15 cellular contexts compared by ENCODE assay signal in the genomic region with DNA sequence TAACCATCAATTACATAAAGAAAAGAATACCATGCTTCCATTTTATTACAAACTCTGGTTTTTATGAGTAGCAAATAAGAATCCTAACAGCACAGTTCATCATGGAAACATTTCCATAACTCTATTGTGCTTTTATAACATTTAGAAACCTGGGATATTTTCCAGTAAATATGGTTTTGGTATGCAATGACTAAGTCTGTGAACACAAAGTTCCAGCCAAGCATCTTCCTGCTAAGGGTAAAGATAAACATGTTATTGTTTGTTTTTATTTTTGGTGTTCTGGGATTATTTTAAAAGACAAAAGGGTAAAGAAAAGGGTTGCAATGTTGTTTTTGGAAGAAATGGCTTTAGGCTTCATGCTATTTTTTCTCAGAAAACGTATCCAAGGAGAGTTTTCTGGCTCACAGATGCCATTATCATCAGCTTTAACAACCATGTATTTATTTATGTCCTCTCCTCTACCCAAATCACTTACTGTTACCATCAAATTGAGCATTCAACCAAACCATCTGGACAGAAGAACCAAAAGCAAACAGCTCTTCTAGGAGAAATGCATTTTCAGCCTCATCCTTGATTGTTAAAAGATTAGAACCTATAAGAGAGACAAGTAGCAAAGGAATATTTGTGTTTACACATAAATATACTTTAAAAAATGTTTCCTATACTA. TPM values are rescaled to one million over a fixed set of nuclear protein-coding genes. Genes with fewer than 3 reads are reported as not detected.
A peak's percentile ranks its signal among the peaks of the same experiment; 100 is the strongest.
DNase-seq lines count a peak whose midpoint lies in the region; ATAC-seq, FAIRE-seq and TF ChIP-seq lines count a peak whose summit lies in the region.
"Had no signal": no experiment of that assay in that cellular context is flagged by ENCODE, and none has a peak within 500 bp of the region (broad histone marks: within the 10 kb centered on the region; RNA-seq: fewer than 3 reads in every experiment).

No MANE protein-coding gene starts in this region.

- no peak for TF ChIP-seq RAD21 in A549 (conservative IDR thresholded peaks at IDR 0.05 in 1 of 2, IDR thresholded peaks at IDR 0.05 in 1 of 2)

- no peak for TF ChIP-seq CTCF in A549 (IDR thresholded peaks at IDR 0.05)
- TF ChIP-seq CTCF in LNCaP clone FGC (IDR thresholded peaks at IDR 0.05; ENCODE audit: control insufficient read depth, extremely low read depth, insufficient read depth) = no peak
- TF ChIP-seq CTCF in astrocyte of the spinal cord (IDR thresholded peaks at IDR 0.05; ENCODE audit: low read depth, low read length) = no peak
- no peak for TF ChIP-seq CTCF in right atrium auricular region (IDR thresholded peaks at IDR 0.05)

- no peaks in the 10 kb centered on the region for H3K36me3 ChIP-seq in right atrium auricular region
- H3K36me3 ChIP-seq: gastroesophageal sphincter had no signal

- H3K4me1 ChIP-seq in A549 (peaks cover 23% of the 10 kb centered on the region), right atrium auricular region (peaks cover 0 to 9% of the 10 kb centered on the region in 2 donors)
- H3K4me1 ChIP-seq: gastroesophageal sphincter had no signal

- H3K4me3 Mint-ChIP-seq in activated naive CD8-positive, alpha-beta T cell treated with anti-CD3 and anti-CD28 coated beads for 36 hours = no peak overlapping the region
- H3K4me3 Mint-ChIP-seq: activated naive CD4-positive, alpha-beta T cell treated with anti-CD3 and anti-CD28 coated beads, Interleukin-2, amount 50 U/mL, for 24 hours; B cell; stimulated activated effector memory CD8-positive, alpha-beta T cell treated with anti-CD3 and anti-CD28 coated beads, Interleukin-12 subunit alpha, Interleukin-12 subunit beta, amount 100 ng/mL, for 72 hours had no signal

- CTCF ChIA-PET in A549 (lab: Yijun Ruan, JAX) = interaction anchor here (0.7 kb wide), 1 partner anchor 21 kb away, joined by 3 read pairs; no protein-coding TSS in a partner anchor

- H3K9me3 ChIP-seq in A549 = no peaks in the 10 kb centered on the region
- no peaks in the 10 kb centered on the region for H3K9me3 ChIP-seq in right atrium auricular region
- H3K9me3 ChIP-seq: gastroesophageal sphincter had no signal

- peaks cover 14% of the 10 kb centered on the region for H3K27me3 Mint-ChIP-seq in activated naive CD8-positive, alpha-beta T cell treated with anti-CD3 and anti-CD28 coated beads for 36 hours
- H3K27me3 Mint-ChIP-seq: B cell had no signal

- H3K27me3 ChIP-seq in right atrium auricular region = no peaks in the 10 kb centered on the region
- H3K27me3 ChIP-seq: gastroesophageal sphincter had no signal

- no peak overlapping the region for H3K4me3 ChIP-seq in A549
- H3K4me3 ChIP-seq in LNCaP clone FGC (ENCODE audit: low read depth, low read length) = no peak overlapping the region
- H3K4me3 ChIP-seq in astrocyte of the spinal cord (ENCODE audit: low read depth, low read length) = no peak overlapping the region
- H3K4me3 ChIP-seq in right atrium auricular region = no peak overlapping the region
- H3K4me3 ChIP-seq: gastroesophageal sphincter had no signal

- no peaks in the 10 kb centered on the region for H3K9me3 Mint-ChIP-seq in activated naive CD8-positive, alpha-beta T cell treated with anti-CD3 and anti-CD28 coated beads for 36 hours
- H3K9me3 Mint-ChIP-seq: activated naive CD4-positive, alpha-beta T cell treated with anti-CD3 and anti-CD28 coated beads, Interleukin-2, amount 50 U/mL, for 24 hours; stimulated activated effector memory CD8-positive, alpha-beta T cell treated with anti-CD3 and anti-CD28 coated beads, Interleukin-12 subunit alpha, Interleukin-12 subunit beta, amount 100 ng/mL, for 72 hours had no signal

- FAIRE-seq in A549 (lab: Jason Lieb, UNC) = no peak

- peaks cover 2% of the 10 kb centered on the region for H3K4me1 Mint-ChIP-seq in activated naive CD8-positive, alpha-beta T cell treated with anti-CD3 and anti-CD28 coated beads for 36 hours
- H3K4me1 Mint-ChIP-seq: B cell; stimulated activated effector memory CD8-positive, alpha-beta T cell treated with anti-CD3 and anti-CD28 coated beads, Interleukin-12 subunit alpha, Interleukin-12 subunit beta, amount 100 ng/mL, for 72 hours had no signal

- H3K36me3 Mint-ChIP-seq in activated naive CD8-positive, alpha-beta T cell treated with anti-CD3 and anti-CD28 coated beads for 36 hours = no peaks in the 10 kb centered on the region
- H3K36me3 Mint-ChIP-seq: activated naive CD4-positive, alpha-beta T cell treated with anti-CD3 and anti-CD28 coated beads, Interleukin-2, amount 50 U/mL, for 24 hours; stimulated activated effector memory CD8-positive, alpha-beta T cell treated with anti-CD3 and anti-CD28 coated beads, Interleukin-12 subunit alpha, Interleukin-12 subunit beta, amount 100 ng/mL, for 72 hours had no signal

- WGBS in A549 (ENCODE audit: missing lambda C conversion rate) = 2% methylated on average over 1 of the region's 1 CpG

- no peak overlapping the region for H3K27ac Mint-ChIP-seq in activated naive CD8-positive, alpha-beta T cell treated with anti-CD3 and anti-CD28 coated beads for 36 hours
- H3K27ac Mint-ChIP-seq: activated naive CD4-positive, alpha-beta T cell treated with anti-CD3 and anti-CD28 coated beads, Interleukin-2, amount 50 U/mL, for 24 hours; B cell; stimulated activated effector memory CD8-positive, alpha-beta T cell treated with anti-CD3 and anti-CD28 coated beads, Interleukin-12 subunit alpha, Interleukin-12 subunit beta, amount 100 ng/mL, for 72 hours had no signal

- POLR2A ChIA-PET in A549 (lab: Yijun Ruan, JAX) = no interaction called here

- DNase-seq in A549 (ENCODE audit: low read depth in 1 of 2, low spot score in 1 of 2) = peak in 1 of 2 experiments; percentile 43
- peak; percentile 42 for DNase-seq in LNCaP clone FGC (ENCODE audit: low read depth)
- DNase-seq in astrocyte of the spinal cord (ENCODE audit: low read depth, low spot score) = peak; percentile 66
- no peak for DNase-seq in right atrium auricular region (ENCODE audit: low spot score)
- no peak for DNase-seq in HuH-7.5 (ENCODE audit: low spot score)
- DNase-seq in activated naive CD8-positive, alpha-beta T cell treated with anti-CD3 and anti-CD28 coated beads for 36 hours = no peak
- no peak for DNase-seq in glomerular visceral epithelial cell (ENCODE audit: extremely low spot score)
- no peak for DNase-seq in activated CD4-positive, alpha-beta T cell treated with anti-CD3 and anti-CD28 coated beads, Interleukin-2, amount 50 U/mL, for 48 hours
- DNase-seq: activated CD4-positive, alpha-beta T cell treated with anti-CD3 and anti-CD28 coated beads for 48 hours; NCI-H524 treated with DMSO at 0.1 percent for 48 hours; stimulated activated CD4-positive, alpha-beta T cell treated with anti-CD3 and anti-CD28 coated beads, Interleukin-12 subunit alpha, Interleukin-12 subunit beta, amount 100 ng/mL, for 4 hours had no signal

- in situ Hi-C loops in astrocyte of the spinal cord (cut with HindIII; ENCODE audit: low sequenced_read_pairs) = no loop called here

- peak in 1 of 2 experiments; percentile 71; a peak in 3 of 6 replicates for ATAC-seq in A549
- ATAC-seq: gastroesophageal sphincter; stimulated activated effector memory CD8-positive, alpha-beta T cell treated with anti-CD3 and anti-CD28 coated beads, Interleukin-12 subunit alpha, Interleukin-12 subunit beta, amount 100 ng/mL, for 72 hours had no signal

- peak overlapping the region; percentile 49 for H3K4me2 ChIP-seq in A549

- TF ChIP-seq EP300 in A549 (IDR thresholded peaks at IDR 0.05) = no peak

- TF ChIP-seq POLR2A in A549 (IDR thresholded peaks at IDR 0.05; ENCODE audit: low read length) = no peak

- peak overlapping the region in 1 of 2 experiments; percentile 18; a peak in 1 of 6 replicates for H3K27ac ChIP-seq in A549
- H3K27ac ChIP-seq in right atrium auricular region = peak overlapping the region; percentile 19 to 47
- H3K27ac ChIP-seq: gastroesophageal sphincter had no signal

TF ChIP-seq in A549, 52 proteins besides CTCF, POLR2A, EP300 and RAD21 (continues in another document):
- TF ChIP-seq, protein P1, sequence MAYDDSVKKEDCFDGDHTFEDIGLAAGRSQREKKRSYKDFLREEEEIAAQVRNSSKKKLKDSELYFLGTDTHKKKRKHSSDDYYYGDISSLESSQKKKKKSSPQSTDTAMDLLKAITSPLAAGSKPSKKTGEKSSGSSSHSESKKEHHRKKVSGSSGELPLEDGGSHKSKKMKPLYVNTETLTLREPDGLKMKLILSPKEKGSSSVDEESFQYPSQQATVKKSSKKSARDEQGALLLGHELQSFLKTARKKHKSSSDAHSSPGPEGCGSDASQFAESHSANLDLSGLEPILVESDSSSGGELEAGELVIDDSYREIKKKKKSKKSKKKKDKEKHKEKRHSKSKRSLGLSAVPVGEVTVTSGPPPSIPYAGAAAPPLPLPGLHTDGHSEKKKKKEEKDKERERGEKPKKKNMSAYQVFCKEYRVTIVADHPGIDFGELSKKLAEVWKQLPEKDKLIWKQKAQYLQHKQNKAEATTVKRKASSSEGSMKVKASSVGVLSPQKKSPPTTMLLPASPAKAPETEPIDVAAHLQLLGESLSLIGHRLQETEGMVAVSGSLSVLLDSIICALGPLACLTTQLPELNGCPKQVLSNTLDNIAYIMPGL (CRISPR knock-in tag; IDR thresholded peaks at IDR 0.05; ENCODE audit: borderline replicate concordance) = no peak
- TF ChIP-seq EHMT2 (IDR thresholded peaks at IDR 0.05; ENCODE audit: low read depth) (no peak), ZFP36 (IDR thresholded peaks at IDR 0.05; ENCODE audit: borderline replicate concordance, partially characterized antibody) (no peak), JUNB (IDR thresholded peaks at IDR 0.05) (no peak), TP53 (CRISPR knock-in tag; IDR thresholded peaks at IDR 0.05) (no peak), CHD4 (IDR thresholded peaks at IDR 0.05; ENCODE audit: borderline replicate concordance) (no peak), MAFK (IDR thresholded peaks at IDR 0.05; ENCODE audit: partially characterized antibody) (no peak), CEBPB (IDR thresholded peaks at IDR 0.05) (peak in 1 of 2 experiments; percentile 3; a peak in 1 of 4 replicates), KDM1A (IDR thresholded peaks at IDR 0.05; ENCODE audit: low read depth) (no peak), MAZ (IDR thresholded peaks at IDR 0.05; ENCODE audit: borderline replicate concordance, low read depth, low read length) (no peak), HDAC2 (IDR thresholded peaks at IDR 0.05) (no peak), RNF2 (IDR thresholded peaks at IDR 0.05; ENCODE audit: borderline replicate concordance, low read depth) (no peak), ESRRA (IDR thresholded peaks at IDR 0.05; ENCODE audit: borderline replicate concordance, low read length) (no peak), ZSCAN20 (CRISPR knock-in tag; IDR thresholded peaks at IDR 0.05) (0 out of 2 replicates have a peak, but pooled peaks have one; percentile 16)

RNA-seq across cellular contexts. Expression of a gene that starts 41.9 kb away (rescaled TPM):
- polyA plus RNA-seq in A549 (2011; rRNA removed) = 0.25 and 0.26 TPM in 2 replicates
- polyA plus RNA-seq in A549 (2012; cell fraction: cytosol; rRNA removed) = 0.09 and 0.14 TPM in 2 replicates
- 0.05 and 0.11 TPM in 2 replicates for polyA plus RNA-seq in A549 (2012; cell fraction: nucleus; rRNA removed)
- polyA plus RNA-seq in A549 (2017; fragmentation: RNase III; extraction: RNeasy Plus Mini Kit Qiagen cat#74134 plus additional on column Dnase treatment) = 0.08 to 0.19 TPM (median 0.08 TPM) in 3 replicates
- polyA minus RNA-seq in A549 (2011; rRNA and poly(A)+ RNA removed) = 0.25 and 0.73 TPM in 2 replicates
- 1 to 10 TPM in 1 of 2 donors, under 1 TPM in 1; 0.70 to 1.2 TPM for total RNA-seq in right atrium auricular region
- 10 to 100 TPM; 22.2 to 24.0 TPM for total RNA-seq in activated naive CD8-positive, alpha-beta T cell treated with anti-CD3 and anti-CD28 coated beads for 36 hours

Comparison
In these comparisons a context has a peak if more than half of its experiments do, and no peak if none do; other contexts are left out.
1. DNase-seq: peak in LNCaP clone FGC (single experiment) and astrocyte of the spinal cord (single experiment); none in right atrium auricular region (single experiment), HuH-7.5 (single experiment), activated naive CD8-positive, alpha-beta T cell treated with anti-CD3 and anti-CD28 coated beads for 36 hours (single experiment), glomerular visceral epithelial cell (single experiment) and activated CD4-positive, alpha-beta T cell treated with anti-CD3 and anti-CD28 coated beads, Interleukin-2, amount 50 U/mL, for 48 hours (0 of 2).
2. RNA of a gene that starts 41.9 kb away (total RNA-seq): 22.2 to 24.0 TPM in activated naive CD8-positive, alpha-beta T cell treated with anti-CD3 and anti-CD28 coated beads for 36 hours; 0.70 to 1.2 TPM in right atrium auricular region; every median in the first group is over 10 times any median in the second.